30 cellular contexts compared by ENCODE assay signal in the genomic region with DNA sequence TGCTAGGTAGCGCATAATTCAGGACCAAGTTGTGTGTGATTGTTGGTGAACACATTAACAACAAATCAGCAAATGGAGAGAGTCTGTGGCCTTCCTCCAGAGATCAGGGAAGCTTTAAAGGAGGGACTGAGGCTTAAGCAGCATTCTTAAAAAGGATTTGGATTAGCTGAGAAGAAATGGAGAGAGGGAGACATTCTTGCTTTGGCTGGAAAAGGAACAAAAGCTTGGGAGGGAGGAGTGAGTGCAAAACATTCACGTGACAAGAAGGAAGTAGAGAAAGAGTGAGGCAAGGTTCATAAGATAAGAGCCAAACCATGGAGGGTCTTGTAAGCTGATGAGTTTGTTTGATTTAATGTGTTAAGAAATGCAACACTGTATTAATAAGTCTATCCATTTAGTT.
"Had no signal": no experiment of that assay in that cellular context is flagged by ENCODE, and none has a peak within 500 bp of the region (broad histone marks: within the 10 kb centered on the region; RNA-seq: fewer than 3 reads in every experiment).

No MANE protein-coding gene starts in this region.

- H3K27ac Mint-ChIP-seq: activated CD4-positive, alpha-beta memory T cell treated with anti-CD3 and anti-CD28 coated beads, Interleukin-2, amount 10 ng/mL, durations not matched to agents 7 days and 5 days; activated CD4-positive, alpha-beta T cell treated with anti-CD3 and anti-CD28 coated beads for 36 hours; activated naive CD4-positive, alpha-beta T cell treated with anti-CD3 and anti-CD28 coated beads, Interleukin-2, amount 10 ng/mL, durations not matched to agents 7 days and 5 days; activated naive CD8-positive, alpha-beta T cell treated with anti-CD3 and anti-CD28 coated beads for 36 hours; activated T-helper 17 cell treated with anti-CD3 and anti-CD28 coated beads, Interleukin-2, amount 50 U/mL, for 72 hours had no signal

- H3K9me3 Mint-ChIP-seq: activated CD4-positive, alpha-beta memory T cell treated with anti-CD3 and anti-CD28 coated beads, Interleukin-2, amount 10 ng/mL, durations not matched to agents 7 days and 5 days; activated naive CD4-positive, alpha-beta T cell treated with anti-CD3 and anti-CD28 coated beads, Interleukin-2, amount 10 ng/mL, durations not matched to agents 7 days and 5 days; activated naive CD8-positive, alpha-beta T cell treated with anti-CD3 and anti-CD28 coated beads for 36 hours; activated T-helper 17 cell treated with anti-CD3 and anti-CD28 coated beads, Interleukin-2, amount 50 U/mL, for 72 hours; T-cell had no signal

- H3K4me3 Mint-ChIP-seq: activated CD4-positive, alpha-beta memory T cell treated with anti-CD3 and anti-CD28 coated beads, Interleukin-2, amount 10 ng/mL, durations not matched to agents 7 days and 5 days; activated CD4-positive, alpha-beta T cell treated with anti-CD3 and anti-CD28 coated beads for 36 hours; activated naive CD4-positive, alpha-beta T cell treated with anti-CD3 and anti-CD28 coated beads, Interleukin-2, amount 10 ng/mL, durations not matched to agents 7 days and 5 days; activated naive CD8-positive, alpha-beta T cell treated with anti-CD3 and anti-CD28 coated beads for 36 hours; activated T-helper 17 cell treated with anti-CD3 and anti-CD28 coated beads, Interleukin-2, amount 50 U/mL, for 72 hours; T-cell had no signal

- DNase-seq: activated CD4-positive, alpha-beta memory T cell treated with anti-CD3 and anti-CD28 coated beads, Interleukin-2, amount 10 ng/mL, durations not matched to agents 7 days and 5 days; activated CD4-positive, alpha-beta T cell treated with anti-CD3 and anti-CD28 coated beads for 36 hours; activated CD4-positive, alpha-beta T cell treated with anti-CD3 and anti-CD28 coated beads, Interleukin-2, amount 50 U/mL, for 1 hour; activated gamma-delta T cell treated with Interleukin-2 at 50 U/mL for 16 hours; activated naive CD4-positive, alpha-beta T cell treated with anti-CD3 and anti-CD28 coated beads, Interleukin-2, amount 10 ng/mL, durations not matched to agents 7 days and 5 days; activated naive CD8-positive, alpha-beta T cell treated with anti-CD3 and anti-CD28 coated beads for 36 hours; activated T-cell treated with anti-CD3 and anti-CD28 coated beads for 4 hours; activated T-cell treated with anti-CD3 and anti-CD28 coated beads, Interleukin-2, amount 50 U/mL, for 48 hours; brain microvascular endothelial cell; KG1; MV-4-11; NCI-H1092 treated with DMSO at 0.1 percent for 48 hours; NCI-H1417 treated with DMSO at 0.1 percent for 48 hours; NCI-H1694; NCI-H2029; NCI-H2107; NCI-H2171 treated with DMSO at 0.1 percent for 48 hours; NCI-H226; NCI-H510A; NCI-H526 treated with DMSO at 0.1 percent for 48 hours; PC-3; SIG-M5; T-cell; T-helper 2 cell; T1000 had no signal

- H3K27me3 ChIP-seq: brain microvascular endothelial cell, cardiac muscle cell had no signal

- H3K36me3 ChIP-seq: brain microvascular endothelial cell, cardiac muscle cell had no signal

- H3K36me3 Mint-ChIP-seq: activated naive CD4-positive, alpha-beta T cell treated with anti-CD3 and anti-CD28 coated beads, Interleukin-2, amount 10 ng/mL, durations not matched to agents 7 days and 5 days; activated naive CD8-positive, alpha-beta T cell treated with anti-CD3 and anti-CD28 coated beads for 36 hours; T-cell had no signal

- ATAC-seq: activated CD4-positive, alpha-beta T cell treated with anti-CD3 and anti-CD28 coated beads for 36 hours; activated T-helper 17 cell treated with anti-CD3 and anti-CD28 coated beads, Interleukin-2, amount 50 U/mL, for 72 hours; PC-3; T-cell had no signal

- H3K4me3 ChIP-seq: cardiac muscle cell, SK-N-MC had no signal

- H3K27ac ChIP-seq: brain microvascular endothelial cell, cardiac muscle cell, SK-N-MC, VCaP had no signal

- FAIRE-seq: TTC549 had no signal

- H3K4me1 Mint-ChIP-seq: activated CD4-positive, alpha-beta memory T cell treated with anti-CD3 and anti-CD28 coated beads, Interleukin-2, amount 10 ng/mL, durations not matched to agents 7 days and 5 days; activated CD4-positive, alpha-beta T cell treated with anti-CD3 and anti-CD28 coated beads for 36 hours; activated naive CD4-positive, alpha-beta T cell treated with anti-CD3 and anti-CD28 coated beads, Interleukin-2, amount 10 ng/mL, durations not matched to agents 7 days and 5 days; activated naive CD8-positive, alpha-beta T cell treated with anti-CD3 and anti-CD28 coated beads for 36 hours; activated T-helper 17 cell treated with anti-CD3 and anti-CD28 coated beads, Interleukin-2, amount 50 U/mL, for 72 hours; T-cell had no signal
